Comparison of ENCODE assay signal across 8 cellular contexts in genomic region chrX:119942173-119942819, GRCh38. TPM values are rescaled to one million over a fixed set of nuclear protein-coding genes. Genes with fewer than 3 reads are reported as not detected.
A peak's percentile ranks its signal among the peaks of the same experiment; 100 is the strongest.
DNase-seq lines count a peak whose midpoint lies in the region; ATAC-seq and TF ChIP-seq lines count a peak whose summit lies in the region.

No MANE protein-coding gene starts in this region.

- CTCF ChIA-PET in mammary epithelial cell (lab: Charles Lee; ENCODE audit: low non-redundant PET): no interaction called here

- H3K36me3 ChIP-seq in right atrium auricular region (no peaks in the 10 kb centered on the region), mammary epithelial cell (ENCODE audit: insufficient read depth, low read length) (peaks cover 2% of the 10 kb centered on the region), mucosa of rectum (ENCODE audit: control insufficient read depth in 2 of 2, insufficient read depth in 2 of 2, low read length in 2 of 2) (no peaks in the 10 kb centered on the region)

- peak overlapping the region in 1 of 2 donors; percentile 85 for H3K27ac ChIP-seq in right atrium auricular region
- H3K27ac ChIP-seq in mammary epithelial cell (ENCODE audit: insufficient read depth, low read depth, low read length): peak overlapping the region; percentile 77
- peak overlapping the region in 1 of 2 donors; percentile 87 for H3K27ac ChIP-seq in mucosa of rectum (ENCODE audit: low read depth in 2 of 2, low read length in 2 of 2)

- dilution Hi-C loops in mammary epithelial cell (cut with HindIII; ENCODE audit: low sequenced_read_pairs): no loop called here

- ATAC-seq in Right ventricle myocardium inferior (no peak), GM18498 (IDR thresholded peaks at IDR 0.05; ENCODE audit: unreplicated experiment) (no peak), HG03135 (IDR thresholded peaks at IDR 0.05; ENCODE audit: unreplicated experiment) (no peak)

- intact Hi-C loops in Right ventricle myocardium inferior (cut with DNase I) (no loop called here), mammary epithelial cell (cut with micrococcal nuclease) (loop anchor here (5.0 kb wide), 3 partner anchors 50 to 250 kb away; partner anchors contain the start of genes RPL39 and SEPTIN6)

- H3K4me3 ChIP-seq in right atrium auricular region (peak overlapping the region; percentile 64 to 68), mammary epithelial cell (replicated peaks in 1 of 3; ENCODE audit: insufficient read depth in 1 of 3, low read depth in 2 of 3, low read length in 3 of 3) (peak overlapping the region; percentile 57 to 69 (median 62)), mucosa of rectum (ENCODE audit: low read length in 2 of 2) (peak overlapping the region; percentile 69 to 88)

- no peak for TF ChIP-seq CTCF in right atrium auricular region (IDR thresholded peaks at IDR 0.05)
- no peak for TF ChIP-seq CTCF in mammary epithelial cell (conservative IDR thresholded peaks at IDR 0.05 in 1 of 2, IDR thresholded peaks at IDR 0.05 in 1 of 2; ENCODE audit: extremely low read depth in 1 of 2, insufficient read depth in 1 of 2, low read depth in 1 of 2, low read length in 2 of 2)
- no peak for TF ChIP-seq CTCF in GM13976 (IDR thresholded peaks at IDR 0.05; ENCODE audit: borderline replicate concordance, control extremely low read depth, extremely low read depth, insufficient read depth, missing control alignments)

- DNase-seq in right atrium auricular region (ENCODE audit: low spot score) (no peak), Right ventricle myocardium inferior (ENCODE audit: missing footprints) (no peak), mammary epithelial cell (no peak), GM13976 (ENCODE audit: low spot score) (no peak), GM19238 (ENCODE audit: insufficient read length, low spot score) (no peak)

- peak overlapping the region; percentile 64 for H3K4me2 ChIP-seq in mammary epithelial cell (ENCODE audit: insufficient read depth, low read depth, low read length)

- WGBS in mammary epithelial cell (ENCODE audit: low coverage, missing lambda C conversion rate): 54% methylated on average over 12 of the region's 13 CpGs

- in situ Hi-C loops in mammary epithelial cell (cut with MboI; ENCODE audit: low sequenced_read_pairs in 2 of 2): no loop called here
- in situ Hi-C loops in GM13976 (cut with MboI; ENCODE audit: low sequenced_read_pairs, unreplicated experiment): no loop called here

- BruUV-seq in mammary epithelial cell (replicated peaks; lab: Mats Ljungman, UMichigan): TSS peak; percentile 53

- peaks cover 0 to 23% of the 10 kb centered on the region in 2 donors for H3K4me1 ChIP-seq in right atrium auricular region
- H3K4me1 ChIP-seq in mammary epithelial cell (ENCODE audit: insufficient read depth, low read length): peaks cover 5% of the 10 kb centered on the region
- H3K4me1 ChIP-seq in mucosa of rectum (ENCODE audit: control insufficient read depth in 2 of 2, insufficient read depth in 2 of 2, low read length in 2 of 2): peaks cover 0 to 5% of the 10 kb centered on the region in 2 donors

- H3K9ac ChIP-seq in mammary epithelial cell (ENCODE audit: insufficient read depth, low read length) (peak overlapping the region; percentile 80), mucosa of rectum (ENCODE audit: low read depth in 1 of 2, low read length in 2 of 2) (peak overlapping the region; percentile 66 to 75)

- no peaks in the 10 kb centered on the region for H4K20me1 ChIP-seq in mammary epithelial cell (ENCODE audit: insufficient read depth, low read length)

- peak overlapping the region; percentile 89 for H2AFZ ChIP-seq in mammary epithelial cell (ENCODE audit: low read depth, low read length)

- H3K27me3 ChIP-seq in right atrium auricular region (no peaks in the 10 kb centered on the region), mammary epithelial cell (ENCODE audit: insufficient read depth, low read length) (no peaks in the 10 kb centered on the region), mucosa of rectum (ENCODE audit: control insufficient read depth in 2 of 2, insufficient read depth in 2 of 2, low read length in 2 of 2) (no peaks in the 10 kb centered on the region)

- H3K79me2 ChIP-seq in mammary epithelial cell (ENCODE audit: insufficient read depth, low read length): peaks cover 16% of the 10 kb centered on the region

- H3K9me3 ChIP-seq in right atrium auricular region: no peaks in the 10 kb centered on the region
- H3K9me3 ChIP-seq in mammary epithelial cell (replicated peaks; ENCODE audit: insufficient read depth, low read length): peaks cover 2% of the 10 kb centered on the region
- no peaks in the 10 kb centered on the region for H3K9me3 ChIP-seq in mucosa of rectum (ENCODE audit: control insufficient read depth in 2 of 2, low read length in 2 of 2)

RNA-seq across cellular contexts. Expression of gene NKAP, which starts 1.3 kb away (rescaled TPM):
- total RNA-seq in right atrium auricular region (1 to 10 TPM; 3.5 to 5.3 TPM), Right ventricle myocardium inferior (4.7 TPM), mammary epithelial cell (1 to 10 TPM; 3.0 to 8.1 TPM)
- 2.5 TPM for polyA plus RNA-seq in mammary epithelial cell
- 2.5 TPM for polyA minus RNA-seq in mammary epithelial cell

RNA-seq across cellular contexts. Expression of gene AKAP14, which starts 46.6 kb away (rescaled TPM):
- total RNA-seq in right atrium auricular region (not detected), Right ventricle myocardium inferior (not detected), mammary epithelial cell (not detected)
- not detected for polyA plus RNA-seq in mammary epithelial cell
- not detected for polyA minus RNA-seq in mammary epithelial cell
